In genomic region chr16:17803625-17804410, GRCh38 we compare ENCODE assay signal across 22 cellular contexts.
DNase-seq lines count a peak whose midpoint lies in the region; ATAC-seq, FAIRE-seq and TF ChIP-seq lines count a peak whose summit lies in the region.
"Had no signal": no experiment of that assay in that cellular context is flagged by ENCODE, and none has a peak within 500 bp of the region (broad histone marks: within the 10 kb centered on the region; RNA-seq: fewer than 3 reads in every experiment).

No MANE protein-coding gene starts in this region.

- H3K27ac Mint-ChIP-seq in astrocyte (ENCODE audit: unreplicated experiment) = peak overlapping the region; percentile 90
- H3K27ac Mint-ChIP-seq: naive thymus-derived CD4-positive, alpha-beta T cell had no signal

- H4K20me1 ChIP-seq in astrocyte (ENCODE audit: insufficient read depth, low read length) = no peaks in the 10 kb centered on the region
- no peaks in the 10 kb centered on the region for H4K20me1 ChIP-seq in hepatocyte (ENCODE audit: insufficient read depth, poor library complexity, severe bottlenecking)
- H4K20me1 ChIP-seq: BLaER1 treated with 17β-estradiol and CSF1 and Interleukin-3, amounts not matched to agents 10 nM and 100 nM had no signal

- peak overlapping the region; percentile 73 for H3K27ac ChIP-seq in astrocyte (ENCODE audit: low read depth, low read length)
- H3K27ac ChIP-seq in hepatocyte = no peak overlapping the region
- H3K27ac ChIP-seq: adrenal gland; BLaER1 treated with 17β-estradiol and CSF1 and Interleukin-3, amounts not matched to agents 10 nM and 100 nM; parathyroid adenoma; thoracic aorta had no signal

- 72% methylated on average over 5 of the region's 5 CpGs for WGBS in hepatocyte (ENCODE audit: low lambda C conversion rate, missing lambda C conversion rate)

- H3K4me3 Mint-ChIP-seq in astrocyte (ENCODE audit: unreplicated experiment) = no peak overlapping the region
- H3K4me3 Mint-ChIP-seq: naive thymus-derived CD4-positive, alpha-beta T cell had no signal

- H3K27me3 ChIP-seq in astrocyte (ENCODE audit: insufficient read depth, low read length) (no peaks in the 10 kb centered on the region), hepatocyte (no peaks in the 10 kb centered on the region)
- H3K27me3 ChIP-seq: adrenal gland; BLaER1 treated with 17β-estradiol and CSF1 and Interleukin-3, amounts not matched to agents 10 nM and 100 nM had no signal

- DNase-seq in AG20443 (ENCODE audit: low spot score) = peak; percentile 66
- peak; percentile 87 for DNase-seq in HT1080 (ENCODE audit: low read depth)
- peak; percentile 98 for DNase-seq in astrocyte (ENCODE audit: low read depth)
- DNase-seq in hepatocyte (ENCODE audit: low spot score) = peak; percentile 13
- DNase-seq in Ammon's horn (ENCODE audit: low spot score) = no peak
- DNase-seq: activated effector memory CD4-positive, alpha-beta T cell treated with anti-CD3 and anti-CD28 coated beads, Interleukin-2, amount 50 U/mL, for 16 hours; adrenal gland; MM.1S; naive thymus-derived CD4-positive, alpha-beta T cell; NCI-H187; NCI-H446 treated with DMSO at 0.1 percent for 48 hours; SHP77 treated with DMSO at 0.1 percent for 48 hours; stimulated activated CD4-positive, alpha-beta T cell treated with anti-CD3 and anti-CD28 coated beads, Interleukin-4, amount 100 ng/mL, for 1 hour had no signal

- no peaks in the 10 kb centered on the region for H3K36me3 Mint-ChIP-seq in astrocyte (ENCODE audit: low read depth, unreplicated experiment)
- H3K36me3 Mint-ChIP-seq: naive thymus-derived CD4-positive, alpha-beta T cell had no signal

- H3K36me3 ChIP-seq in astrocyte (ENCODE audit: insufficient read depth, low read length) (no peaks in the 10 kb centered on the region), hepatocyte (replicated peaks; ENCODE audit: insufficient read depth, low read depth) (no peaks in the 10 kb centered on the region)
- H3K36me3 ChIP-seq: adrenal gland; BLaER1 treated with 17β-estradiol and CSF1 and Interleukin-3, amounts not matched to agents 10 nM and 100 nM; thoracic aorta had no signal

- no peaks in the 10 kb centered on the region for H3K9me3 Mint-ChIP-seq in astrocyte (ENCODE audit: unreplicated experiment)

- ATAC-seq in GM21737 (IDR thresholded peaks at IDR 0.05; ENCODE audit: unreplicated experiment) (no peak), GM21515 (IDR thresholded peaks at IDR 0.05; ENCODE audit: unreplicated experiment) (no peak), GM18498 (IDR thresholded peaks at IDR 0.05; ENCODE audit: unreplicated experiment) (no peak)
- ATAC-seq: naive thymus-derived CD4-positive, alpha-beta T cell had no signal

- no peak for TF ChIP-seq CTCF in astrocyte (IDR thresholded peaks at IDR 0.05; ENCODE audit: insufficient read depth, low read depth, low read length)
- TF ChIP-seq CTCF in hepatocyte (IDR thresholded peaks at IDR 0.05; ENCODE audit: poor library complexity) = no peak

- no peak overlapping the region for H3K4me3 ChIP-seq in astrocyte (ENCODE audit: insufficient read depth, low read depth, low read length)
- H3K4me3 ChIP-seq in hepatocyte = no peak overlapping the region
- H3K4me3 ChIP-seq: adrenal gland; BLaER1 treated with 17β-estradiol and CSF1 and Interleukin-3, amounts not matched to agents 10 nM and 100 nM; lung; thoracic aorta had no signal

- H3K9me2 ChIP-seq in hepatocyte (replicated peaks; ENCODE audit: insufficient read depth) = no peaks in the 10 kb centered on the region

- peak overlapping the region; percentile 32 for H3K9ac ChIP-seq in astrocyte (ENCODE audit: low read length)
- H3K9ac ChIP-seq: BLaER1 treated with 17β-estradiol and CSF1 and Interleukin-3, amounts not matched to agents 10 nM and 100 nM; parathyroid adenoma had no signal

- H3K4me1 Mint-ChIP-seq in astrocyte (ENCODE audit: low read depth, unreplicated experiment) = peaks cover 23% of the 10 kb centered on the region
- H3K4me1 Mint-ChIP-seq: naive thymus-derived CD4-positive, alpha-beta T cell had no signal

- FAIRE-seq in astrocyte (lab: Jason Lieb, UNC) = no peak
- FAIRE-seq: endometrium, GM19239 had no signal

- peaks cover 4% of the 10 kb centered on the region for H3K27me3 Mint-ChIP-seq in astrocyte (ENCODE audit: low read depth, unreplicated experiment)

- H3K79me2 ChIP-seq in astrocyte (ENCODE audit: insufficient read depth, low read length) (no peaks in the 10 kb centered on the region), hepatocyte (no peaks in the 10 kb centered on the region)
- H3K79me2 ChIP-seq: parathyroid adenoma had no signal

- H3K9me3 ChIP-seq in astrocyte (ENCODE audit: insufficient read depth, low read depth, low read length) (no peaks in the 10 kb centered on the region), hepatocyte (ENCODE audit: low read depth) (no peaks in the 10 kb centered on the region)
- H3K9me3 ChIP-seq: adrenal gland; BLaER1 treated with 17β-estradiol and CSF1 and Interleukin-3, amounts not matched to agents 10 nM and 100 nM; thoracic aorta had no signal

- peak overlapping the region; percentile 31 for H3K4me2 ChIP-seq in astrocyte (ENCODE audit: low read length)
- H3K4me2 ChIP-seq in hepatocyte = no peak overlapping the region
- H3K4me2 ChIP-seq: BLaER1 treated with 17β-estradiol and CSF1 and Interleukin-3, amounts not matched to agents 10 nM and 100 nM had no signal

- H3K4me1 ChIP-seq in astrocyte (ENCODE audit: insufficient read depth, low read length) = peaks cover 6% of the 10 kb centered on the region
- H3K4me1 ChIP-seq in hepatocyte (ENCODE audit: insufficient read depth) = no peaks in the 10 kb centered on the region
- H3K4me1 ChIP-seq: adrenal gland, parathyroid adenoma had no signal

- H2AFZ ChIP-seq in astrocyte (ENCODE audit: low read depth, low read length) = no peak overlapping the region
- H2AFZ ChIP-seq in hepatocyte = no peak overlapping the region
- H2AFZ ChIP-seq: parathyroid adenoma had no signal
